In the genomic region with DNA sequence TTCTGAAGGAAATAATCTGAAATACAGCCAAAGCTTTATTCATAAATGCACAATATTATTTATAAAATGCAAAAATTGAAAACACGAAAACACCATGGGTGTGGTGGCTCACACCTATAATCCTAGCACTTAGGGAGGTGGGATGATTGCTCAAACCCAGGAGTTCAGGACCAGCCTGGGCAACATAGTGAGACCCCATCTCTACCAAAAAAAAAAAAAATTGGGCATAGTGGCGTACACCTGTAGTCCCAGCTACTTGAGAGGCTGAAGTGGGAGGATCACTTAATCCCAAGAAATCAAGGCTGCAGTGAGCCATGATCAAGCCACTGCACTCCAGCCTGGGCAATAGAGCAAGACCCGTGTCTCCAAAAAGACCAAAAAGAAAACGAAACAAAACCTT, we compare ENCODE assay signal across 6 cellular contexts.
"Had no signal": no experiment of that assay in that cellular context is flagged by ENCODE, and none has a peak within 500 bp of the region (broad histone marks: within the 10 kb centered on the region; RNA-seq: fewer than 3 reads in every experiment).

No MANE protein-coding gene starts in this region.

- H3K27ac Mint-ChIP-seq: IgD-negative memory B cell had no signal

- H3K27me3 Mint-ChIP-seq: IgD-negative memory B cell had no signal

- H3K27ac ChIP-seq: HL-60 had no signal

- FAIRE-seq: HTR-8/SVneo had no signal

- DNase-seq: IMR-90, KBM-7, KG1 had no signal
